Comparison of ENCODE assay signal across 1 cellular context in the genomic region with DNA sequence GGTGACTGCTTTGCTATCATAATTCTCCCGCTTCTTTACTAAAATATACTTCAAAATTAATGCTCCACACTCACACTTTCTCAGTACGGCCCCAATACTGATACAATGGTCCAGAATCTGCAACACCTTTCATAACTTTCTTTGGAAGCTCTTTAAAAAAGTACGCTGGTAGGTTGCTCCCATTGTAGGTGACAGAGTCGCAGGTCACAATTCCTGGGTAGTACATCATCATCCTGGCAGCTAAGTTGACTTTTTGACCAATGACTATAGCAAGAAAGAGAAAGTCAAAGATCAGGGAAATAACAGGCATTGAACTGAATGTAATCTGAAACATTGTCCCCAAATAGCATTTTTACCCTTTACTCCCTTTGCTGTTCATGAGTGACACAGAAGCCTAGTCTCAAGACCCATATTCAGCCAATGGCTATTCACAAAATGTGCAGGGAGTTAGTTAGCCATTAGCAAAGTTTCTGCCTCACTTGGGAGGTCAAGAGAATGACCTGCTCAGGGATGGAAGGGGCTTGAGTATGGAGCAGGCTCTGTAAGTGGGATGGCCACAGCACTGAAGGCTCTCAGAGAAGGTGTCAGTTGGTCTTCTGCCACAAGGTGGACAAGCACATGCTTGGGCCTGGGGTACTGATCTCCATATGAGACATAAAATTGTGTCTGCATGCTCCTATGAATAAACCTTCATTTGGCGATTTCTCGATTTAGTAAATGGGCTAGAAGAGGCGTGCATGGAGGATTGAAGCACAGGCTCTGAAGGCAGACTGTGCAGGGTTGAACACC.
TF ChIP-seq lines count a peak whose summit lies in the region.

No MANE protein-coding gene starts in this region.

TF ChIP-seq in GM12878, 131 proteins besides CTCF, POLR2A, EP300 and RAD21:
- no peak for TF ChIP-seq WRNIP1 (IDR thresholded peaks at IDR 0.05; ENCODE audit: borderline replicate concordance, low read depth, low read length)
- no peak for TF ChIP-seq TBL1XR1 (IDR thresholded peaks at IDR 0.05; ENCODE audit: low read depth, low read length)
